17 cellular contexts compared by ENCODE assay signal in genomic region chr2:62347563-62348270, GRCh38.
DNase-seq lines count a peak whose midpoint lies in the region; ATAC-seq, FAIRE-seq and TF ChIP-seq lines count a peak whose summit lies in the region.
"Had no signal": no experiment of that assay in that cellular context is flagged by ENCODE, and none has a peak within 500 bp of the region (broad histone marks: within the 10 kb centered on the region; RNA-seq: fewer than 3 reads in every experiment).

No MANE protein-coding gene starts in this region.

- peaks cover 47% of the 10 kb centered on the region for H3K4me1 ChIP-seq in GM12878 (ENCODE audit: control insufficient read depth, insufficient read depth, low read length)

- peaks cover 19% of the 10 kb centered on the region for H3K4me1 Mint-ChIP-seq in stimulated activated memory B cell treated with anti-CD40 and anti-IgM and Interleukin-4, amounts not matched to agents 10 μg/mL and 1 μg/mL and 100 μg/mL, for 72 hours
- H3K4me1 Mint-ChIP-seq: CD8-positive, alpha-beta memory T cell had no signal

- H3K9me3 Mint-ChIP-seq in stimulated activated memory B cell treated with anti-CD40 and anti-IgM and Interleukin-4, amounts not matched to agents 10 μg/mL and 1 μg/mL and 100 μg/mL, for 72 hours: no peaks in the 10 kb centered on the region

- DNase-seq in GM12864 (ENCODE audit: low read depth): peak; percentile 31
- DNase-seq in GM19239 (ENCODE audit: insufficient read length, low spot score): no peak
- DNase-seq in GM12878 (ENCODE audit: low read depth, low spot score): peak; percentile 71
- DNase-seq in NCI-H2107 (lab: John Stamatoyannopoulos, UW): no peak
- DNase-seq: 8988T; AML-193; Caco-2; CD8-positive, alpha-beta memory T cell; DMS53 had no signal

- peaks cover 9% of the 10 kb centered on the region for H3K36me3 Mint-ChIP-seq in stimulated activated memory B cell treated with anti-CD40 and anti-IgM and Interleukin-4, amounts not matched to agents 10 μg/mL and 1 μg/mL and 100 μg/mL, for 72 hours

- TF ChIP-seq EP300 in GM12878 (IDR thresholded peaks at IDR 0.05; ENCODE audit: borderline replicate concordance in 1 of 2, control insufficient read depth in 1 of 2, low read depth in 2 of 2, low read length in 2 of 2): 0 out of 4 replicates have a peak, but pooled peaks have one; percentile 31 to 36

- POLR2A ChIA-PET in GM12878 (lab: Charles Lee): no interaction called here

- no peak for TF ChIP-seq POLR2A in GM12878 (IDR thresholded peaks at IDR 0.05; ENCODE audit: low read depth, low read length)

- no peak overlapping the region for H2AFZ ChIP-seq in GM12878 (ENCODE audit: control insufficient read depth, low read depth, low read length)

- H3K4me3 Mint-ChIP-seq in stimulated activated memory B cell treated with anti-CD40 and anti-IgM and Interleukin-4, amounts not matched to agents 10 μg/mL and 1 μg/mL and 100 μg/mL, for 72 hours: no peak overlapping the region
- H3K4me3 Mint-ChIP-seq: CD8-positive, alpha-beta memory T cell; IgD-negative memory B cell had no signal

- no peaks in the 10 kb centered on the region for H3K27me3 Mint-ChIP-seq in stimulated activated memory B cell treated with anti-CD40 and anti-IgM and Interleukin-4, amounts not matched to agents 10 μg/mL and 1 μg/mL and 100 μg/mL, for 72 hours
- H3K27me3 Mint-ChIP-seq: CD8-positive, alpha-beta memory T cell; IgD-negative memory B cell had no signal

- 46% methylated on average over 7 of the region's 7 CpGs for WGBS in GM12878 (ENCODE audit: insufficient coverage, insufficient replicate concordance, low lambda C conversion rate, missing lambda C conversion rate)

- H3K9me3 ChIP-seq in GM12878 (replicated peaks; ENCODE audit: control insufficient read depth, insufficient read depth, low read length): peaks cover 4% of the 10 kb centered on the region; the same call in 2 of the 3 replicates
- H3K9me3 ChIP-seq: BLaER1 had no signal

- TF ChIP-seq RAD21 in GM12878 (IDR thresholded peaks at IDR 0.05; ENCODE audit: insufficient read depth, low read depth, low read length): no peak

- FAIRE-seq in GM19239 (lab: Jason Lieb, UNC) (peak; percentile 77), GM12878 (lab: Jason Lieb, UNC) (no peak)
- FAIRE-seq: H54 had no signal

- peak overlapping the region; percentile 10 for H3K4me2 ChIP-seq in GM12878 (ENCODE audit: control insufficient read depth, insufficient read depth)
- H3K4me2 ChIP-seq: BLaER1, KMS-11 had no signal

- CTCF ChIA-PET in GM12878 (lab: Yijun Ruan, JAX): interaction anchor here (1.0 to 1.7 kb wide), 3 partner anchors 13 to 435 kb away, joined by 3 to 4 read pairs (median 3); no protein-coding TSS in a partner anchor

- no TSS peak for BruUV-seq in GM12878 (replicated peaks; lab: Mats Ljungman, UMichigan)

- TF ChIP-seq CTCF in GM12864 (IDR thresholded peaks at IDR 0.05; ENCODE audit: low read depth, low read length, missing control alignments) (no peak), GM12878 (IDR thresholded peaks at IDR 0.05 in 2 of 3, conservative IDR thresholded peaks at IDR 0.05 in 1 of 3; ENCODE audit: control insufficient read depth in 2 of 3, extremely low read depth in 1 of 3, insufficient read depth in 1 of 3, low read depth in 3 of 3, low read length in 3 of 3) (no peak)

- in situ Hi-C loops in GM12878 (cut with MboI): loop anchor here (5.0 kb wide), 1 partner anchor 60 kb away; no protein-coding TSS in a partner anchor

- H4K20me1 ChIP-seq in GM12878 (ENCODE audit: control insufficient read depth, insufficient read depth): no peaks in the 10 kb centered on the region
- H4K20me1 ChIP-seq: BLaER1 had no signal

- H3K4me3 ChIP-seq in GM12864 (ENCODE audit: low read depth, low read length): no peak overlapping the region
- H3K4me3 ChIP-seq in GM12878: no peak overlapping the region
- H3K4me3 ChIP-seq: BLaER1 had no signal

- intact Hi-C loops in GM12878 (cut with micrococcal nuclease; ENCODE audit: unreplicated experiment): loop anchor here (1.0 to 10.0 kb wide), 4 partner anchors 42 to 353 kb away; no protein-coding TSS in a partner anchor

- SMC1A ChIA-PET in GM12878 (lab: Charles Lee; ENCODE audit: uncharacterized antibody, unreplicated experiment): interaction anchor here (0.7 to 2.9 kb wide), 16 partner anchors 14 to 214 kb away, joined by 3 to 22 read pairs (median 4); no protein-coding TSS in a partner anchor

- RAD21 ChIA-PET in GM12878 (lab: Charles Lee; ENCODE audit: unreplicated experiment): interaction anchor here (0.6 to 3.3 kb wide), 9 partner anchors 8 to 60 kb away, joined by 3 to 25 read pairs (median 3); no protein-coding TSS in a partner anchor

- no peaks in the 10 kb centered on the region for H3K79me2 ChIP-seq in GM12878 (ENCODE audit: control insufficient read depth, insufficient read depth, low read length)

- no peaks in the 10 kb centered on the region for H3K27me3 ChIP-seq in GM12878 (replicated peaks in 1 of 2; ENCODE audit: control insufficient read depth in 2 of 2, insufficient read depth in 2 of 2, low read length in 1 of 2)
- H3K27me3 ChIP-seq: BLaER1 had no signal

- H3K27ac ChIP-seq in GM12878 (ENCODE audit: control insufficient read depth, insufficient read depth): peak overlapping the region; percentile 84
- H3K27ac ChIP-seq: BLaER1, KMS-11 had no signal

- H3K36me3 ChIP-seq in GM12878 (ENCODE audit: control insufficient read depth in 2 of 2, insufficient read depth in 2 of 2, low read length in 1 of 2): no peaks in the 10 kb centered on the region
- H3K36me3 ChIP-seq: BLaER1 had no signal

- no peak overlapping the region for H3K27ac Mint-ChIP-seq in stimulated activated memory B cell treated with anti-CD40 and anti-IgM and Interleukin-4, amounts not matched to agents 10 μg/mL and 1 μg/mL and 100 μg/mL, for 72 hours
- H3K27ac Mint-ChIP-seq: IgD-negative memory B cell had no signal

- peak; percentile 53 for ATAC-seq in GM12878
- peak; percentile 62 for ATAC-seq in stimulated activated memory B cell treated with anti-CD40 and anti-IgM and Interleukin-4, amounts not matched to agents 10 μg/mL and 1 μg/mL and 100 μg/mL, for 72 hours
- ATAC-seq in GM21381 (IDR thresholded peaks at IDR 0.05; ENCODE audit: unreplicated experiment): no peak
- no peak for ATAC-seq in HG03520 (IDR thresholded peaks at IDR 0.05; ENCODE audit: unreplicated experiment)
- ATAC-seq: HCT116 had no signal

- H3K9ac ChIP-seq in GM12878 (ENCODE audit: control insufficient read depth, insufficient read depth, low read length): no peak overlapping the region; the same call in 1 of the 2 replicates
- H3K9ac ChIP-seq: BLaER1, KMS-11 had no signal

TF ChIP-seq in GM12878, 131 proteins besides CTCF, POLR2A, EP300 and RAD21 (continues in another document):
- 0 out of 2 replicates have a peak, but pooled peaks have one; percentile 14 for TF ChIP-seq NR2F1 (conservative IDR thresholded peaks at IDR 0.05)
- TF ChIP-seq KLF5 (IDR thresholded peaks at IDR 0.05; ENCODE audit: partially characterized antibody): no peak
- TF ChIP-seq, protein P1, sequence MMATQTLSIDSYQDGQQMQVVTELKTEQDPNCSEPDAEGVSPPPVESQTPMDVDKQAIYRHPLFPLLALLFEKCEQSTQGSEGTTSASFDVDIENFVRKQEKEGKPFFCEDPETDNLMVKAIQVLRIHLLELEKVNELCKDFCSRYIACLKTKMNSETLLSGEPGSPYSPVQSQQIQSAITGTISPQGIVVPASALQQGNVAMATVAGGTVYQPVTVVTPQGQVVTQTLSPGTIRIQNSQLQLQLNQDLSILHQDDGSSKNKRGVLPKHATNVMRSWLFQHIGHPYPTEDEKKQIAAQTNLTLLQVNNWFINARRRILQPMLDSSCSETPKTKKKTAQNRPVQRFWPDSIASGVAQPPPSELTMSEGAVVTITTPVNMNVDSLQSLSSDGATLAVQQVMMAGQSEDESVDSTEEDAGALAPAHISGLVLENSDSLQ (IDR thresholded peaks at IDR 0.05): 0 out of 2 replicates have a peak, but pooled peaks have one; percentile 22
- TF ChIP-seq JUNB (IDR thresholded peaks at IDR 0.05): peak; percentile 18; the same call in 1 of the 2 replicates
- peak; percentile 43 for TF ChIP-seq BCL3 (IDR thresholded peaks at IDR 0.05; ENCODE audit: borderline replicate concordance, insufficient read depth, low read depth, low read length, poor library complexity, severe bottlenecking)
- 0 out of 2 replicates have a peak, but pooled peaks have one; percentile 22 for TF ChIP-seq IKZF1 (conservative IDR thresholded peaks at IDR 0.05)
- peak; percentile 60; the same call in 1 of the 2 replicates for TF ChIP-seq BCL11A (IDR thresholded peaks at IDR 0.05; ENCODE audit: low read depth, low read length)
- no peak; the same call in 2 of the 3 replicates for TF ChIP-seq POU2F2 (IDR thresholded peaks at IDR 0.05; ENCODE audit: borderline replicate concordance, low read depth, low read length)
- TF ChIP-seq NFIC (IDR thresholded peaks at IDR 0.05; ENCODE audit: low read depth, low read length): peak; percentile 75; the same call in 1 of the 2 replicates
- 0 out of 2 replicates have a peak, but pooled peaks have one; percentile 20 for TF ChIP-seq ZNF24 (IDR thresholded peaks at IDR 0.05)
- TF ChIP-seq ATF7 (IDR thresholded peaks at IDR 0.05; ENCODE audit: low read depth): 0 out of 2 replicates have a peak, but pooled peaks have one; percentile 29
- peak; percentile 62 to 64; a peak in 3 of 4 replicates for TF ChIP-seq IKZF2 (IDR thresholded peaks at IDR 0.05)

Comparison
In these comparisons a context has a peak if more than half of its experiments do, and no peak if none do; other contexts are left out.
1. DNase-seq: peak in GM12864 (single experiment) and GM12878 (single experiment); none in GM19239 (single experiment) and NCI-H2107 (single experiment).
2. ATAC-seq: peak in GM12878 (single experiment) and stimulated activated memory B cell treated with anti-CD40 and anti-IgM and Interleukin-4, amounts not matched to agents 10 μg/mL and 1 μg/mL and 100 μg/mL, for 72 hours (single experiment); none in GM21381 (single experiment) and HG03520 (single experiment).